17 cellular contexts compared by ENCODE assay signal in the genomic region with DNA sequence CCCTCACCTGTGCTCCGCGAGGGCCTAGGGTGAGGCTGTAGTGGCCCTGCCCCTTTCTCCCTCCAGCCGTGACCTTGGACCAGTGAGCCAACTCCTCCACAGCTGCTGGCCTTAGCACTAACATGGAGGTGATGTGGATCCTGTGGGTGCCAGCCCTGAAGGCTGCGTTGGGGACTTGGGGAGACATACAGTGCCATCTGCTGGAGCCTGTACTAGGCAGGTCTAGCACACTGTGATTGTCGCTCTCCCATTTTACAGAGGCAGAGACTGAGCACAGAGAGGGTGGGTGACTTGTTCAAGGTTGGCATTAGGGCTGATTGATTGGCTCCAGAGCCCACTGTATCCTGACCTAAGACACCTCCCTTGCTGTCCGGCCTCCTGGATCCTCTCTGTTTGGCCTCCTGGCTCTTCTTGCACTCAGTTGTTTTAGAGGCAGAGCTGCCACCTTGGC. TPM values are rescaled to one million over a fixed set of nuclear protein-coding genes. Genes with fewer than 3 reads are reported as not detected.
DNase-seq lines count a peak whose midpoint lies in the region; TF ChIP-seq lines count a peak whose summit lies in the region.
"Had no signal": no experiment of that assay in that cellular context is flagged by ENCODE, and none has a peak within 500 bp of the region (broad histone marks: within the 10 kb centered on the region; RNA-seq: fewer than 3 reads in every experiment).

No MANE protein-coding gene starts in this region.

- peak overlapping the region; percentile 93 for H3K27ac ChIP-seq in OCI-LY1 (ENCODE audit: low read depth, low read length, poor library complexity, severe bottlenecking)
- H3K27ac ChIP-seq: epithelial cell of prostate had no signal

- H3K9me2 ChIP-seq in OCI-LY1 (ENCODE audit: low read depth, low read length) = no peaks in the 10 kb centered on the region

- peaks cover 39% of the 10 kb centered on the region for H3K4me1 ChIP-seq in OCI-LY1 (ENCODE audit: insufficient read depth, low read length, severe bottlenecking)

- peaks cover 57% of the 10 kb centered on the region; the same call in 1 of the 2 replicates for H3K36me3 ChIP-seq in OCI-LY1 (ENCODE audit: insufficient read depth, low read length)

- H3K27ac Mint-ChIP-seq in CD14-positive monocyte = peak overlapping the region in 3 of 7 donors; percentile 40 to 77 (median 69)
- H3K27ac Mint-ChIP-seq: activated naive CD4-positive, alpha-beta T cell treated with anti-CD3 and anti-CD28 coated beads, Interleukin-2, amount 50 U/mL, for 24 hours had no signal

- H3K4me2 ChIP-seq in OCI-LY1 (ENCODE audit: low read length) = no peak overlapping the region

- no peaks in the 10 kb centered on the region for H3K36me3 Mint-ChIP-seq in CD14-positive monocyte
- H3K36me3 Mint-ChIP-seq: activated naive CD4-positive, alpha-beta T cell treated with anti-CD3 and anti-CD28 coated beads, Interleukin-2, amount 50 U/mL, for 24 hours had no signal

- no peaks in the 10 kb centered on the region for H3K9me3 ChIP-seq in OCI-LY1 (ENCODE audit: low read length)
- H3K9me3 ChIP-seq: mucosa of descending colon had no signal

- H4K20me1 ChIP-seq in OCI-LY1 (ENCODE audit: insufficient read depth, low read length) = no peaks in the 10 kb centered on the region

- peaks cover 0 to 4% (median 0%) of the 10 kb centered on the region in 7 donors for H3K9me3 Mint-ChIP-seq in CD14-positive monocyte
- H3K9me3 Mint-ChIP-seq: activated naive CD4-positive, alpha-beta T cell treated with anti-CD3 and anti-CD28 coated beads, Interleukin-2, amount 50 U/mL, for 24 hours had no signal

- peaks cover 0 to 6% (median 3%) of the 10 kb centered on the region in 3 donors for H3K27me3 Mint-ChIP-seq in CD14-positive monocyte (ENCODE audit: low read depth in 3 of 3)
- H3K27me3 Mint-ChIP-seq: activated naive CD4-positive, alpha-beta T cell treated with anti-CD3 and anti-CD28 coated beads, Interleukin-2, amount 50 U/mL, for 24 hours had no signal

- peak; percentile 27 for DNase-seq in stimulated activated CD4-positive, alpha-beta T cell treated with anti-CD3 and anti-CD28 coated beads, Interleukin-15, amount 100 ng/mL, for 24 hours
- DNase-seq in stimulated activated CD4-positive, alpha-beta T cell treated with anti-CD3 and anti-CD28 coated beads, Interleukin-12 subunit alpha, Interleukin-12 subunit beta, amount 100 ng/mL, for 4 hours = no peak
- DNase-seq in epithelial cell of esophagus (ENCODE audit: low read depth) (no peak), AG08396 (ENCODE audit: low spot score) (no peak), NCI-H146 (lab: John Stamatoyannopoulos, UW) (no peak), KBM-7 (no peak), CD14-positive monocyte (ENCODE audit: low spot score) (no peak)
- DNase-seq: cerebellar nuclear complex, DMS79, glutamatergic neuron, GOT3, mucosa of descending colon, NCI-H2029 treated with DMSO at 0.1 percent for 48 hours, NCI-H82 had no signal

- H3K4me3 ChIP-seq in OCI-LY1 (ENCODE audit: low read depth, low read length, poor library complexity, severe bottlenecking) = no peak overlapping the region
- no peak overlapping the region for H3K4me3 ChIP-seq in epithelial cell of esophagus (ENCODE audit: low read length)
- H3K4me3 ChIP-seq: mucosa of descending colon had no signal

- TF ChIP-seq CTCF in OCI-LY1 (IDR thresholded peaks at IDR 0.05; ENCODE audit: low read length) (peak; percentile 66), epithelial cell of esophagus (IDR thresholded peaks at IDR 0.05; ENCODE audit: insufficient read depth, low read depth, low read length, missing control alignments) (peak; percentile 5), CD14-positive monocyte (IDR thresholded peaks at IDR 0.05) (no peak)

- H3F3A ChIP-seq in OCI-LY1 (ENCODE audit: insufficient read depth, low read length) = no peaks in the 10 kb centered on the region

- in situ Hi-C loops in KBM-7 (cut with MboI; ENCODE audit: low pct_unique_long_range_greater_than_20kb, low sequenced_read_pairs) = no loop called here

- no peaks in the 10 kb centered on the region for H3K79me2 ChIP-seq in OCI-LY1 (ENCODE audit: insufficient read depth, low read length)

- no peak overlapping the region for H2AFZ ChIP-seq in OCI-LY1 (ENCODE audit: low read length)

- peak overlapping the region; percentile 7; the same call in 1 of the 2 replicates for H3K9ac ChIP-seq in OCI-LY1 (ENCODE audit: low read length)

- H3K27me3 ChIP-seq in OCI-LY1 (ENCODE audit: insufficient read depth, low read length) = no peaks in the 10 kb centered on the region

- peak overlapping the region in 1 of 2 donors; percentile 76 for H3K4me3 Mint-ChIP-seq in CD14-positive monocyte
- H3K4me3 Mint-ChIP-seq: activated naive CD4-positive, alpha-beta T cell treated with anti-CD3 and anti-CD28 coated beads, Interleukin-2, amount 50 U/mL, for 24 hours had no signal

- H3K4me1 Mint-ChIP-seq in CD14-positive monocyte = peaks cover 37% of the 10 kb centered on the region

- intact Hi-C loops in CD14-positive monocyte (cut with micrococcal nuclease) = no loop called here

RNA-seq across cellular contexts. Expression of gene PRF1, which starts 37.6 kb away (rescaled TPM):
- 1 to 10 TPM; 2.4 to 2.7 TPM for polyA plus RNA-seq in CD14-positive monocyte
